Comparison of ENCODE assay signal across 21 cellular contexts in the genomic region with DNA sequence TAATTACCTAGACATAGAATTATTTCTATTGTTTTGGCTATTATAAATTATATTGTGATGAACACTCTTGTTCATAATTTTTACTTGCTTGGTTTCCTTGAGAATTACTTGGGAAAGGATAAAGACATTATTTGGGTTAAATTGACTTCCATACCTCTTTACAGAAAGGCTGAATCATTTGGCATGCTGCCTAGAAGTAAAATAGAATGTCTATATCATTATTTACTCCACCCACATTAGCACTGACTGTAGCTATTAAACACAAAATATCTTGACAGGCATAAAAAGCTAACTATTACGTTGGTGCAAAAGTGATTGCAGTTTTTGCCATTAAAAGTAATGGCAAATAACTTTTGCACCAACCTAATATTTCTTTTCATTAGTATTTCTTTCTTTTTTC. TPM values are rescaled to one million over a fixed set of nuclear protein-coding genes. Genes with fewer than 3 reads are reported as not detected.
"Had no signal": no experiment of that assay in that cellular context is flagged by ENCODE, and none has a peak within 500 bp of the region (broad histone marks: within the 10 kb centered on the region; RNA-seq: fewer than 3 reads in every experiment).

No MANE protein-coding gene starts in this region.

- H3K27ac Mint-ChIP-seq: activated CD4-positive, alpha-beta memory T cell treated with anti-CD3 and anti-CD28 coated beads for 36 hours; activated CD8-positive, alpha-beta memory T cell treated with anti-CD3 and anti-CD28 coated beads, Interleukin-2, amount 10 ng/mL, durations not matched to agents 7 days and 5 days; activated naive CD4-positive, alpha-beta T cell treated with anti-CD3 and anti-CD28 coated beads, Interleukin-2, amount 10 ng/mL, durations not matched to agents 7 days and 5 days; activated T-cell treated with anti-CD3 and anti-CD28 coated beads, Interleukin-2, amount 50 U/mL, for 24 hours; naive B cell; T-helper 1 cell treated with Interleukin-12 subunit alpha and Interleukin-12 subunit beta and Interleukin-4 antibody, amounts not matched to agents 30 μg/mL and 1 μg/mL, for 36 hours had no signal

- H3K36me3 Mint-ChIP-seq: activated CD4-positive, alpha-beta memory T cell treated with anti-CD3 and anti-CD28 coated beads for 36 hours; activated CD8-positive, alpha-beta memory T cell treated with anti-CD3 and anti-CD28 coated beads, Interleukin-2, amount 10 ng/mL, durations not matched to agents 7 days and 5 days; activated naive CD4-positive, alpha-beta T cell treated with anti-CD3 and anti-CD28 coated beads, Interleukin-2, amount 10 ng/mL, durations not matched to agents 7 days and 5 days had no signal

- DNase-seq: activated CD4-positive, alpha-beta memory T cell treated with anti-CD3 and anti-CD28 coated beads for 36 hours; activated CD8-positive, alpha-beta memory T cell treated with anti-CD3 and anti-CD28 coated beads, Interleukin-2, amount 10 ng/mL, durations not matched to agents 7 days and 5 days; activated naive CD4-positive, alpha-beta T cell treated with anti-CD3 and anti-CD28 coated beads, Interleukin-2, amount 10 ng/mL, durations not matched to agents 7 days and 5 days; activated T-cell treated with anti-CD3 and anti-CD28 coated beads, Interleukin-2, amount 50 U/mL, for 24 hours; caudate nucleus; esophagus squamous epithelium; heart right ventricle; left cardiac atrium; lower lobe of right lung; naive B cell; pancreas; sigmoid colon; stimulated activated CD4-positive, alpha-beta T cell treated with anti-CD3 and anti-CD28 coated beads, Interleukin-12 subunit alpha, Interleukin-12 subunit beta, amount 100 ng/mL, for 4 hours; stimulated activated CD4-positive, alpha-beta T cell treated with anti-CD3 and anti-CD28 coated beads, Interleukin-2, amount 100 ng/mL, for 24 hours; thyroid gland; uterus; WERI-Rb-1 had no signal

- H3K27ac ChIP-seq: esophagus squamous epithelium, gastroesophageal sphincter, heart right ventricle, lower lobe of right lung, pancreas, sigmoid colon, thyroid gland, uterus, WERI-Rb-1 had no signal

- H3K27me3 ChIP-seq: esophagus squamous epithelium, gastroesophageal sphincter, heart right ventricle, pancreas, sigmoid colon, thyroid gland, uterus had no signal

- H3K27me3 Mint-ChIP-seq: activated CD8-positive, alpha-beta memory T cell treated with anti-CD3 and anti-CD28 coated beads, Interleukin-2, amount 10 ng/mL, durations not matched to agents 7 days and 5 days; activated naive CD4-positive, alpha-beta T cell treated with anti-CD3 and anti-CD28 coated beads, Interleukin-2, amount 10 ng/mL, durations not matched to agents 7 days and 5 days; activated T-cell treated with anti-CD3 and anti-CD28 coated beads, Interleukin-2, amount 50 U/mL, for 24 hours; naive B cell had no signal

- H3K4me3 ChIP-seq: coronary artery, esophagus squamous epithelium, gastroesophageal sphincter, heart right ventricle, lower lobe of right lung, pancreas, sigmoid colon, thyroid gland, uterus had no signal

- H3K9me3 ChIP-seq: esophagus squamous epithelium, pancreas, thyroid gland, uterus had no signal

- ATAC-seq: activated CD8-positive, alpha-beta memory T cell treated with anti-CD3 and anti-CD28 coated beads, Interleukin-2, amount 10 ng/mL, durations not matched to agents 7 days and 5 days; gastroesophageal sphincter; heart right ventricle; left cardiac atrium; lower lobe of right lung; pancreas had no signal

- H3K4me1 ChIP-seq: heart right ventricle, lower lobe of right lung, pancreas, thyroid gland, uterus had no signal

- H3K4me3 Mint-ChIP-seq: activated CD4-positive, alpha-beta memory T cell treated with anti-CD3 and anti-CD28 coated beads for 36 hours; activated CD8-positive, alpha-beta memory T cell treated with anti-CD3 and anti-CD28 coated beads, Interleukin-2, amount 10 ng/mL, durations not matched to agents 7 days and 5 days; activated naive CD4-positive, alpha-beta T cell treated with anti-CD3 and anti-CD28 coated beads, Interleukin-2, amount 10 ng/mL, durations not matched to agents 7 days and 5 days; activated T-cell treated with anti-CD3 and anti-CD28 coated beads, Interleukin-2, amount 50 U/mL, for 24 hours; T-helper 1 cell treated with Interleukin-12 subunit alpha and Interleukin-12 subunit beta and Interleukin-4 antibody, amounts not matched to agents 30 μg/mL and 1 μg/mL, for 36 hours had no signal

- H3K36me3 ChIP-seq: esophagus squamous epithelium, gastroesophageal sphincter, heart right ventricle, lower lobe of right lung, pancreas, sigmoid colon, thyroid gland, uterus, WERI-Rb-1 had no signal

- H3K4me1 Mint-ChIP-seq: activated CD8-positive, alpha-beta memory T cell treated with anti-CD3 and anti-CD28 coated beads, Interleukin-2, amount 10 ng/mL, durations not matched to agents 7 days and 5 days; activated naive CD4-positive, alpha-beta T cell treated with anti-CD3 and anti-CD28 coated beads, Interleukin-2, amount 10 ng/mL, durations not matched to agents 7 days and 5 days; naive B cell had no signal

RNA-seq across cellular contexts. Expression of gene ADH6, which starts 29.7 kb away (rescaled TPM):
- total RNA-seq: activated CD4-positive, alpha-beta memory T cell treated with anti-CD3 and anti-CD28 coated beads for 36 hours; activated CD8-positive, alpha-beta memory T cell treated with anti-CD3 and anti-CD28 coated beads, Interleukin-2, amount 10 ng/mL, durations not matched to agents 7 days and 5 days; esophagus squamous epithelium; left cardiac atrium; mononuclear cell; sigmoid colon had no signal
- polyA plus RNA-seq: heart right ventricle had no signal

RNA-seq across cellular contexts. Expression of gene ADH1A, which starts 42.1 kb away (rescaled TPM):
- total RNA-seq: activated CD4-positive, alpha-beta memory T cell treated with anti-CD3 and anti-CD28 coated beads for 36 hours; activated CD8-positive, alpha-beta memory T cell treated with anti-CD3 and anti-CD28 coated beads, Interleukin-2, amount 10 ng/mL, durations not matched to agents 7 days and 5 days; esophagus squamous epithelium; mononuclear cell; sigmoid colon had no signal
- polyA plus RNA-seq: heart right ventricle, sigmoid colon had no signal
